9 cellular contexts compared by ENCODE assay signal in genomic region chr5:32027717-32028321, GRCh38.
DNase-seq lines count a peak whose midpoint lies in the region; ATAC-seq and TF ChIP-seq lines count a peak whose summit lies in the region.
"Had no signal": no experiment of that assay in that cellular context is flagged by ENCODE, and none has a peak within 500 bp of the region (broad histone marks: within the 10 kb centered on the region; RNA-seq: fewer than 3 reads in every experiment).

No MANE protein-coding gene starts in this region.

- no peak for TF ChIP-seq CTCF in omental fat pad (IDR thresholded peaks at IDR 0.05)

- H3K27ac Mint-ChIP-seq in activated CD4-positive, alpha-beta T cell treated with anti-CD3 and anti-CD28 coated beads, Interleukin-2, amount 10 ng/mL, durations not matched to agents 24 days and 14 days, result no peak overlapping the region
- H3K27ac Mint-ChIP-seq: memory B cell had no signal

- H3K4me3 Mint-ChIP-seq in activated CD4-positive, alpha-beta T cell treated with anti-CD3 and anti-CD28 coated beads, Interleukin-2, amount 10 ng/mL, durations not matched to agents 24 days and 14 days, result no peak overlapping the region
- H3K4me3 Mint-ChIP-seq: memory B cell had no signal

- intact Hi-C loops in activated CD4-positive, alpha-beta T cell treated with anti-CD3 and anti-CD28 coated beads, Interleukin-2, amount 10 ng/mL, durations not matched to agents 24 days and 14 days (cut with micrococcal nuclease), result no loop called here

- ATAC-seq in SK-N-SH treated with all-trans-retinoic acid at 6 μM for 48 hours (peak; percentile 86), omental fat pad (ENCODE audit: low FRiP score) (peak; percentile 86), HG02623 (IDR thresholded peaks at IDR 0.05; ENCODE audit: unreplicated experiment) (no peak)

- peaks cover 4% of the 10 kb centered on the region for H3K27me3 Mint-ChIP-seq in activated CD4-positive, alpha-beta T cell treated with anti-CD3 and anti-CD28 coated beads, Interleukin-2, amount 10 ng/mL, durations not matched to agents 24 days and 14 days

- DNase-seq in GM04503 (ENCODE audit: low read depth), result peak; percentile 95
- peak; percentile 62 for DNase-seq in foreskin melanocyte
- DNase-seq in omental fat pad (ENCODE audit: low spot score), result no peak
- no peak for DNase-seq in COLO668 (lab: John Stamatoyannopoulos, UW; ENCODE audit: unreplicated experiment)
- no peak for DNase-seq in activated CD4-positive, alpha-beta T cell treated with anti-CD3 and anti-CD28 coated beads, Interleukin-2, amount 10 ng/mL, durations not matched to agents 24 days and 14 days
- no peak for DNase-seq in NCI-H524 (lab: John Stamatoyannopoulos, UW)

- no peaks in the 10 kb centered on the region for H3K9me3 Mint-ChIP-seq in activated CD4-positive, alpha-beta T cell treated with anti-CD3 and anti-CD28 coated beads, Interleukin-2, amount 10 ng/mL, durations not matched to agents 24 days and 14 days
- H3K9me3 Mint-ChIP-seq: memory B cell had no signal

- no peaks in the 10 kb centered on the region for H3K36me3 Mint-ChIP-seq in activated CD4-positive, alpha-beta T cell treated with anti-CD3 and anti-CD28 coated beads, Interleukin-2, amount 10 ng/mL, durations not matched to agents 24 days and 14 days (ENCODE audit: low read depth)
- H3K36me3 Mint-ChIP-seq: memory B cell had no signal

- peaks cover 3% of the 10 kb centered on the region for H3K4me1 Mint-ChIP-seq in activated CD4-positive, alpha-beta T cell treated with anti-CD3 and anti-CD28 coated beads, Interleukin-2, amount 10 ng/mL, durations not matched to agents 24 days and 14 days
- H3K4me1 Mint-ChIP-seq: memory B cell had no signal

TF ChIP-seq in SK-N-SH treated with all-trans-retinoic acid at 6 μM for 48 hours, 23 proteins besides CTCF, POLR2A, EP300 and RAD21:
- TF ChIP-seq ISL1 (CRISPR knock-in tag; IDR thresholded peaks at IDR 0.05) (0 out of 2 replicates have a peak, but pooled peaks have one; percentile 20), PPARA (CRISPR knock-in tag; IDR thresholded peaks at IDR 0.05; ENCODE audit: borderline replicate concordance) (no peak)

Comparison
In these comparisons a context has a peak if more than half of its experiments do, and no peak if none do; other contexts are left out.
1. DNase-seq: peak in GM04503 (single experiment) and foreskin melanocyte (single experiment); none in omental fat pad (single experiment), COLO668 (single experiment), activated CD4-positive, alpha-beta T cell treated with anti-CD3 and anti-CD28 coated beads, Interleukin-2, amount 10 ng/mL, durations not matched to agents 24 days and 14 days (single experiment) and NCI-H524 (0 of 2).